In the genomic region with DNA sequence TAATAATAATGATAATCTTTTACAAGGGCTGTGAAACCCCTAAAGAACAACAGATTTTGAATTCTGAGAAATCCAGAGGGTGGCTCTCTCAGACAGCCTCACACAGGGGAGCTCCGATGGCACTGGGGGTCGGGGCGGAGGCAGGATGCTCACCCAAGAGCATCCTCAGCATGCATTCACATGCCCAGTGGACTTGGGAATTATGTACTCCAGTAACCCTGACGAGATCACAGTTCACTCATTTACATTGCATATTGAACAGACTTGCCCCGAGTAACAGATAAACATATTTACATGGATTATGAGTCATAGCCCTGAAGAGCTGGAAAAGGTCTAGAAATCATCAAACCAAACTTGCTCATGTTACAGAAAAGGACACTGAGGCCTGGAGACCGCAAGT, we compare ENCODE assay signal across 13 cellular contexts.
DNase-seq lines count a peak whose midpoint lies in the region; FAIRE-seq and TF ChIP-seq lines count a peak whose summit lies in the region.
"Had no signal": no experiment of that assay in that cellular context is flagged by ENCODE, and none has a peak within 500 bp of the region (broad histone marks: within the 10 kb centered on the region; RNA-seq: fewer than 3 reads in every experiment).

No MANE protein-coding gene starts in this region.

- H3K4me3 ChIP-seq in MG63: no peak overlapping the region
- H3K4me3 ChIP-seq in cardiac fibroblast (replicated peaks in 1 of 2; ENCODE audit: low read depth in 2 of 2, low read length in 2 of 2): no peak overlapping the region
- no peak overlapping the region for H3K4me3 ChIP-seq in mesenchymal stem cell (ENCODE audit: insufficient read depth in 1 of 2, low read depth in 1 of 2, low read length in 2 of 2)
- no peak overlapping the region for H3K4me3 ChIP-seq in esophagus squamous epithelium
- H3K4me3 ChIP-seq: sigmoid colon had no signal

- H2BK5ac ChIP-seq in mesenchymal stem cell (ENCODE audit: low read depth, low read length, poor library complexity, severe bottlenecking): no peak overlapping the region

- CTCF ChIA-PET in HEK293T (lab: Yijun Ruan, JAX): no interaction called here

- H2BK120ac ChIP-seq in mesenchymal stem cell (ENCODE audit: low read depth, low read length): no peak overlapping the region

- intact Hi-C loops in esophagus squamous epithelium (cut with DNase I): no loop called here

- H2AK5ac ChIP-seq in mesenchymal stem cell (ENCODE audit: low read length, severe bottlenecking): no peak overlapping the region

- DNase-seq in DMS53 (lab: John Stamatoyannopoulos, UW): peak; percentile 71
- DNase-seq in MG63: peak; percentile 9
- DNase-seq in cardiac fibroblast (ENCODE audit: low read depth in 2 of 2): peak; percentile 33
- peak; percentile 74 for DNase-seq in mesenchymal stem cell
- DNase-seq in H54 (ENCODE audit: insufficient read length, low spot score): no peak
- DNase-seq in esophagus squamous epithelium (lab: John Stamatoyannopoulos, UW): no peak
- DNase-seq in activated CD4-positive, alpha-beta T cell treated with anti-CD3 and anti-CD28 coated beads, Interleukin-2, amount 50 U/mL, for 4 hours: no peak
- DNase-seq in HEK293T (ENCODE audit: extremely low spot score): no peak
- DNase-seq: activated T-cell treated with anti-CD3 and anti-CD28 coated beads, Interleukin-2, amount 50 U/mL, for 24 hours; sigmoid colon; substantia nigra had no signal

- H3K14ac ChIP-seq in mesenchymal stem cell (ENCODE audit: low read length in 2 of 2): no peak overlapping the region

- no peak for FAIRE-seq in H54 (lab: Jason Lieb, UNC)
- FAIRE-seq: D721Med, endothelial cell of umbilical vein had no signal

- no peak overlapping the region for H2BK15ac ChIP-seq in mesenchymal stem cell (ENCODE audit: low read depth, poor library complexity, severe bottlenecking)

- no peak for TF ChIP-seq POLR2A in H54 (IDR thresholded peaks at IDR 0.05; ENCODE audit: low read depth, low read length)
- TF ChIP-seq POLR2A in esophagus squamous epithelium (IDR thresholded peaks at IDR 0.05): no peak

- no peak overlapping the region for H3K9ac ChIP-seq in mesenchymal stem cell (ENCODE audit: low read length)

- H2BK12ac ChIP-seq in mesenchymal stem cell (ENCODE audit: low read length in 2 of 2): peak overlapping the region in 1 of 2 experiments; percentile 63

- no peaks in the 10 kb centered on the region for H3K4me1 ChIP-seq in mesenchymal stem cell (ENCODE audit: control insufficient read depth, insufficient read depth, low read depth, low read length)
- peaks cover 0 to 15% (median 0%) of the 10 kb centered on the region in 3 donors for H3K4me1 ChIP-seq in esophagus squamous epithelium

- H3K9me3 ChIP-seq in MG63 (no peaks in the 10 kb centered on the region), mesenchymal stem cell (ENCODE audit: control insufficient read depth, low read length) (no peaks in the 10 kb centered on the region), esophagus squamous epithelium (no peaks in the 10 kb centered on the region)
- H3K9me3 ChIP-seq: sigmoid colon had no signal

- H2AFZ ChIP-seq in mesenchymal stem cell (ENCODE audit: low read depth, low read length): no peak overlapping the region

- H4K91ac ChIP-seq in mesenchymal stem cell (ENCODE audit: low read length): no peak overlapping the region

- H3K4ac ChIP-seq in mesenchymal stem cell (ENCODE audit: low read depth in 1 of 2, low read length in 2 of 2): no peak overlapping the region

- H3K27me3 ChIP-seq in MG63: no peaks in the 10 kb centered on the region
- no peaks in the 10 kb centered on the region for H3K27me3 ChIP-seq in mesenchymal stem cell (ENCODE audit: control insufficient read depth in 1 of 2, insufficient read depth in 1 of 2, low read length in 2 of 2)
- no peaks in the 10 kb centered on the region for H3K27me3 ChIP-seq in esophagus squamous epithelium
- H3K27me3 ChIP-seq: sigmoid colon had no signal

- no peaks in the 10 kb centered on the region for H3K79me1 ChIP-seq in mesenchymal stem cell (replicated peaks; ENCODE audit: low read length, poor library complexity, severe bottlenecking)

- no peak overlapping the region for H3K4me2 ChIP-seq in mesenchymal stem cell (ENCODE audit: low read length, poor library complexity, severe bottlenecking)

- 70% methylated on average over 5 of the region's 6 CpGs for WGBS in mesenchymal stem cell
- 38 to 45% methylated on average over 6 of the region's 6 CpGs for WGBS in esophagus squamous epithelium, 2 donors

- H3K18ac ChIP-seq in mesenchymal stem cell (ENCODE audit: low read depth in 1 of 2, low read length in 2 of 2): no peak overlapping the region

- POLR2A ChIA-PET in HEK293T (lab: Yijun Ruan, JAX): no interaction called here

- no peak overlapping the region for H3K23ac ChIP-seq in mesenchymal stem cell (ENCODE audit: low read length in 2 of 2)

- no peak overlapping the region for H4K8ac ChIP-seq in mesenchymal stem cell (ENCODE audit: low read length)

- TF ChIP-seq CTCF in cardiac fibroblast (IDR thresholded peaks at IDR 0.05; ENCODE audit: low read depth, low read length) (no peak), esophagus squamous epithelium (IDR thresholded peaks at IDR 0.05) (no peak)

- H3K27ac ChIP-seq in mesenchymal stem cell (ENCODE audit: low read length, poor library complexity, severe bottlenecking): no peak overlapping the region
- H3K27ac ChIP-seq in esophagus squamous epithelium: no peak overlapping the region
- H3K27ac ChIP-seq: sigmoid colon had no signal

- H3K36me3 ChIP-seq in MG63 (no peaks in the 10 kb centered on the region), mesenchymal stem cell (ENCODE audit: control insufficient read depth in 1 of 2, insufficient read depth in 2 of 2, low read depth in 1 of 2, low read length in 2 of 2) (no peaks in the 10 kb centered on the region), esophagus squamous epithelium (no peaks in the 10 kb centered on the region)
- H3K36me3 ChIP-seq: sigmoid colon had no signal

TF ChIP-seq in HEK293T, 16 proteins besides CTCF, POLR2A, EP300 and RAD21:
- TF ChIP-seq FOXA1 (IDR thresholded peaks at IDR 0.05) (no peak), SUZ12 (IDR thresholded peaks at IDR 0.05) (no peak)

Comparison
In these comparisons a context has a peak if more than half of its experiments do, and no peak if none do; other contexts are left out.
1. DNase-seq: peak in DMS53 (single experiment), MG63 (single experiment), cardiac fibroblast (2 of 2) and mesenchymal stem cell (single experiment); none in H54 (single experiment), esophagus squamous epithelium (single experiment), activated CD4-positive, alpha-beta T cell treated with anti-CD3 and anti-CD28 coated beads, Interleukin-2, amount 50 U/mL, for 4 hours (0 of 2) and HEK293T (single experiment).